In the genomic region with DNA sequence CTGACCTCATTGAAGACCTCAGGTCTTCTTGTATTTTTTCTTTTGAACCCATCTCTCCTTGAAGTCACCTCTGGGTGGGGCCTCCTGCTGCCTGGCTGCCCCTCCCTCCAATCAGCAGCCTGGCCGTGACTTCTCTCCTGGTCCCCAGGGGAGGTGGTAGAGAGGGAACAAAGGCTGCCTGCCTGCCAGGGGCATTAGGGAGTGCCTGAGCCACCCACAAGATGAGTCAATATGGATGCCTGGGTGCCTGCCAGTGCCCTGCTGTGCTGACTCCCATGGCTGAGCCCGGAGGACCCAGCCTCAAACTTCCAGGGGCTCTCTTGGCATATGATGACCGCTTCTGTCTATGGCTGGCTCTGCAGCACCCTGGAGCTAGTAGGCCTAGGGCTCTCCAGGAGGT, we compare ENCODE assay signal across 18 cellular contexts. TPM values are rescaled to one million over a fixed set of nuclear protein-coding genes. Genes with fewer than 3 reads are reported as not detected.
DNase-seq lines count a peak whose midpoint lies in the region; ATAC-seq, FAIRE-seq and TF ChIP-seq lines count a peak whose summit lies in the region.
"Had no signal": no experiment of that assay in that cellular context is flagged by ENCODE, and none has a peak within 500 bp of the region (broad histone marks: within the 10 kb centered on the region; RNA-seq: fewer than 3 reads in every experiment).

No MANE protein-coding gene starts in this region.

- no peak for TF ChIP-seq CTCF in body of pancreas (IDR thresholded peaks at IDR 0.05)
- no peak for TF ChIP-seq CTCF in pancreas (IDR thresholded peaks at IDR 0.05)
- no peak for TF ChIP-seq CTCF in tibial nerve (IDR thresholded peaks at IDR 0.05)

- no peak for FAIRE-seq in pancreas (lab: Jason Lieb, UNC)
- FAIRE-seq: G401.6, H1 had no signal

- TF ChIP-seq POLR2A in body of pancreas (IDR thresholded peaks at IDR 0.05): no peak
- no peak for TF ChIP-seq POLR2A in tibial nerve (IDR thresholded peaks at IDR 0.05)

- no peaks in the 10 kb centered on the region for H3K27me3 ChIP-seq in body of pancreas
- H3K27me3 ChIP-seq in pancreas: no peaks in the 10 kb centered on the region
- H3K27me3 ChIP-seq in tibial nerve: no peaks in the 10 kb centered on the region
- H3K27me3 ChIP-seq: heart left ventricle had no signal

- no peak overlapping the region for H3K27ac ChIP-seq in body of pancreas
- no peak overlapping the region for H3K27ac ChIP-seq in pancreas
- no peak overlapping the region for H3K27ac ChIP-seq in tibial nerve
- H3K27ac ChIP-seq: C4-2B, heart left ventricle had no signal

- H3K9me3 ChIP-seq in body of pancreas (no peaks in the 10 kb centered on the region), pancreas (no peaks in the 10 kb centered on the region), tibial nerve (no peaks in the 10 kb centered on the region)
- H3K9me3 ChIP-seq: heart left ventricle had no signal

- no peak for TF ChIP-seq EP300 in tibial nerve (IDR thresholded peaks at IDR 0.05)

- WGBS in body of pancreas, 2 donors: 50 to 51% methylated on average over 1 to 3 of the region's 3 CpGs
- 51 to 54% methylated on average over 3 of the region's 3 CpGs for WGBS in pancreas, 2 donors
- WGBS in tibial nerve, 2 donors: 70 to 100% methylated on average over 1 to 3 of the region's 3 CpGs

- no peaks in the 10 kb centered on the region for H3K36me3 ChIP-seq in body of pancreas (replicated peaks in 1 of 2; ENCODE audit: insufficient read depth in 1 of 2, low read depth in 2 of 2)
- no peaks in the 10 kb centered on the region for H3K36me3 ChIP-seq in pancreas
- H3K36me3 ChIP-seq in tibial nerve: no peaks in the 10 kb centered on the region
- H3K36me3 ChIP-seq: heart left ventricle had no signal

- DNase-seq in GM03348 (ENCODE audit: low spot score): peak; percentile 39
- DNase-seq in NCI-H2107 (lab: John Stamatoyannopoulos, UW): peak; percentile 37
- DNase-seq in body of pancreas: peak; percentile 39 to 87 (median 66)
- DNase-seq in pancreas: peak in 5 of 6 donors; percentile 39 to 76 (median 72)
- no peak for DNase-seq in NCI-H187 (lab: John Stamatoyannopoulos, UW)
- DNase-seq in tibial nerve (ENCODE audit: low spot score in 2 of 2): no peak
- DNase-seq: activated CD4-positive, alpha-beta T cell treated with anti-CD3 and anti-CD28 coated beads for 1 hour; activated CD8-positive, alpha-beta memory T cell treated with anti-CD3 and anti-CD28 coated beads, Interleukin-2, amount 50 U/mL, for 48 hours; heart left ventricle; left cardiac atrium; naive B cell; stimulated activated CD4-positive, alpha-beta T cell treated with anti-CD3 and anti-CD28 coated beads, Interleukin-2, amount 100 ng/mL, for 48 hours; T-helper 1 cell had no signal

- H3K4me3 ChIP-seq in body of pancreas (no peak overlapping the region), pancreas (no peak overlapping the region), tibial nerve (no peak overlapping the region)
- H3K4me3 ChIP-seq: heart left ventricle had no signal

- intact Hi-C loops in body of pancreas (cut with DNase I): no loop called here
- intact Hi-C loops in pancreas (cut with DNase I): no loop called here

- ATAC-seq in body of pancreas (no peak), pancreas (peak; percentile 63 to 77 (median 68)), HG02798 (IDR thresholded peaks at IDR 0.05; ENCODE audit: poor library complexity, unreplicated experiment) (no peak), GM18498 (IDR thresholded peaks at IDR 0.05; ENCODE audit: unreplicated experiment) (no peak)
- ATAC-seq: left cardiac atrium had no signal

- H3K4me1 ChIP-seq in body of pancreas: peaks cover 17% of the 10 kb centered on the region
- H3K4me1 ChIP-seq in pancreas: peaks cover 0 to 8% (median 7%) of the 10 kb centered on the region in 3 donors
- peaks cover 0 to 18% (median 0%) of the 10 kb centered on the region in 4 donors for H3K4me1 ChIP-seq in tibial nerve

RNA-seq across cellular contexts. Expression of a gene that starts 5.3 kb away (rescaled TPM):
- not detected for total RNA-seq in body of pancreas
- under 1 TPM in 1 of 6 donors, not detected in 5; 0.08 TPM for total RNA-seq in pancreas
- not detected for polyA plus RNA-seq in pancreas
- under 1 TPM in 2 of 4 donors, not detected in 2; 0.30 to 0.44 TPM for total RNA-seq in tibial nerve
- total RNA-seq: H1, left cardiac atrium had no signal
- polyA plus RNA-seq: H1, heart left ventricle had no signal

RNA-seq across cellular contexts. Expression of a gene that starts 41.8 kb away (rescaled TPM):
- total RNA-seq in body of pancreas (10 to 100 TPM in 1 of 2 donors, 1 to 10 TPM in 1; 6.5 to 13.2 TPM), pancreas (1 to 10 TPM; 3.9 to 9.1 (median 4.9) TPM), tibial nerve (1 to 10 TPM; 4.8 to 6.7 (median 5.5) TPM)
- 1 to 10 TPM; 3.2 to 3.7 TPM for polyA plus RNA-seq in pancreas

RNA-seq across cellular contexts. Expression of a gene that starts 41.9 kb away (rescaled TPM):
- total RNA-seq in body of pancreas: 10 to 100 TPM; 34.9 to 41.8 TPM
- 10 to 100 TPM; 31.4 to 49.2 (median 41.3) TPM for total RNA-seq in pancreas
- 10 to 100 TPM; 17.5 to 28.9 TPM for polyA plus RNA-seq in pancreas
- 10 to 100 TPM; 39.5 to 60.6 (median 44.3) TPM for total RNA-seq in tibial nerve

Comparison
In these comparisons a context has a peak if more than half of its experiments do, and no peak if none do; other contexts are left out.
1. DNase-seq: peak in GM03348 (single experiment), NCI-H2107 (single experiment), body of pancreas (4 of 4) and pancreas (5 of 6); none in NCI-H187 (0 of 2) and tibial nerve (0 of 2).
2. ATAC-seq: peak in pancreas (4 of 4); none in body of pancreas (single experiment), HG02798 (single experiment) and GM18498 (single experiment).